In the genomic region with DNA sequence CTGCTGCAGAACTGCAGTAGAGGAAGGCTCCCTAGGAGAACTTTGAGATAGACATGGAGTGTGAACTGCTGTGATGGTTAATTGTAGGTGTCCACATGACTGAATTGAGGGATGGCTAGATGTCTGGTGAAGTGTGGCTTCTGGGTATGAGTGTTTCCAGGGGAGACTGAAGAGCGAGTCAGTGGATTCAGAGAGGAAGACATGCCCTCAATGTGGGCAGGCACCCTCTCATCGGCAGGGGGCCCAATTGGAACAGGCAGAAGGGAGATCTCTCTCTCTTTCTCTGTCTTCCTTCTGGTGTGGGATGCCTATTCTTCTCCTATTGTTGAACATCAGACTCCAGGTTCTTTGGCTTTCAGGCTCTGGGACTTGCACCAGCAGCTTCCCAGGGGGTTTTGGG, we compare ENCODE assay signal across 1 cellular context.
TF ChIP-seq lines count a peak whose summit lies in the region.

No MANE protein-coding gene starts in this region.

TF ChIP-seq in GM12878, 131 proteins besides CTCF, POLR2A, EP300 and RAD21:
- TF ChIP-seq, protein P1, sequence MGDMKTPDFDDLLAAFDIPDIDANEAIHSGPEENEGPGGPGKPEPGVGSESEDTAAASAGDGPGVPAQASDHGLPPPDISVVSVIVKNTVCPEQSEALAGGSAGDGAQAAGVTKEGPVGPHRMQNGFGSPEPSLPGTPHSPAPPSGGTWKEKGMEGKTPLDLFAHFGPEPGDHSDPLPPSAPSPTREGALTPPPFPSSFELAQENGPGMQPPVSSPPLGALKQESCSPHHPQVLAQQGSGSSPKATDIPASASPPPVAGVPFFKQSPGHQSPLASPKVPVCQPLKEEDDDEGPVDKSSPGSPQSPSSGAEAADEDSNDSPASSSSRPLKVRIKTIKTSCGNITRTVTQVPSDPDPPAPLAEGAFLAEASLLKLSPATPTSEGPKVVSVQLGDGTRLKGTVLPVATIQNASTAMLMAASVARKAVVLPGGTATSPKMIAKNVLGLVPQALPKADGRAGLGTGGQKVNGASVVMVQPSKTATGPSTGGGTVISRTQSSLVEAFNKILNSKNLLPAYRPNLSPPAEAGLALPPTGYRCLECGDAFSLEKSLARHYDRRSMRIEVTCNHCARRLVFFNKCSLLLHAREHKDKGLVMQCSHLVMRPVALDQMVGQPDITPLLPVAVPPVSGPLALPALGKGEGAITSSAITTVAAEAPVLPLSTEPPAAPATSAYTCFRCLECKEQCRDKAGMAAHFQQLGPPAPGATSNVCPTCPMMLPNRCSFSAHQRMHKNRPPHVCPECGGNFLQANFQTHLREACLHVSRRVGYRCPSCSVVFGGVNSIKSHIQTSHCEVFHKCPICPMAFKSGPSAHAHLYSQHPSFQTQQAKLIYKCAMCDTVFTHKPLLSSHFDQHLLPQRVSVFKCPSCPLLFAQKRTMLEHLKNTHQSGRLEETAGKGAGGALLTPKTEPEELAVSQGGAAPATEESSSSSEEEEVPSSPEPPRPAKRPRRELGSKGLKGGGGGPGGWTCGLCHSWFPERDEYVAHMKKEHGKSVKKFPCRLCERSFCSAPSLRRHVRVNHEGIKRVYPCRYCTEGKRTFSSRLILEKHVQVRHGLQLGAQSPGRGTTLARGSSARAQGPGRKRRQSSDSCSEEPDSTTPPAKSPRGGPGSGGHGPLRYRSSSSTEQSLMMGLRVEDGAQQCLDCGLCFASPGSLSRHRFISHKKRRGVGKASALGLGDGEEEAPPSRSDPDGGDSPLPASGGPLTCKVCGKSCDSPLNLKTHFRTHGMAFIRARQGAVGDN (IDR thresholded peaks at IDR 0.05): no peak
- TF ChIP-seq POLR2AphosphoS5 (IDR thresholded peaks at IDR 0.05; ENCODE audit: low read length): no peak
- TF ChIP-seq ZBED1 (IDR thresholded peaks at IDR 0.05; ENCODE audit: borderline replicate concordance): no peak
- TF ChIP-seq, protein P2, sequence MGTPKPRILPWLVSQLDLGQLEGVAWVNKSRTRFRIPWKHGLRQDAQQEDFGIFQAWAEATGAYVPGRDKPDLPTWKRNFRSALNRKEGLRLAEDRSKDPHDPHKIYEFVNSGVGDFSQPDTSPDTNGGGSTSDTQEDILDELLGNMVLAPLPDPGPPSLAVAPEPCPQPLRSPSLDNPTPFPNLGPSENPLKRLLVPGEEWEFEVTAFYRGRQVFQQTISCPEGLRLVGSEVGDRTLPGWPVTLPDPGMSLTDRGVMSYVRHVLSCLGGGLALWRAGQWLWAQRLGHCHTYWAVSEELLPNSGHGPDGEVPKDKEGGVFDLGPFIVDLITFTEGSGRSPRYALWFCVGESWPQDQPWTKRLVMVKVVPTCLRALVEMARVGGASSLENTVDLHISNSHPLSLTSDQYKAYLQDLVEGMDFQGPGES (IDR thresholded peaks at IDR 0.05): no peak
- TF ChIP-seq, protein P3, sequence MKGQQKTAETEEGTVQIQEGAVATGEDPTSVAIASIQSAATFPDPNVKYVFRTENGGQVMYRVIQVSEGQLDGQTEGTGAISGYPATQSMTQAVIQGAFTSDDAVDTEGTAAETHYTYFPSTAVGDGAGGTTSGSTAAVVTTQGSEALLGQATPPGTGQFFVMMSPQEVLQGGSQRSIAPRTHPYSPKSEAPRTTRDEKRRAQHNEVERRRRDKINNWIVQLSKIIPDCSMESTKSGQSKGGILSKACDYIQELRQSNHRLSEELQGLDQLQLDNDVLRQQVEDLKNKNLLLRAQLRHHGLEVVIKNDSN (IDR thresholded peaks at IDR 0.05; ENCODE audit: borderline replicate concordance, extremely low read length, insufficient read depth, low read depth, low read length): no peak
- TF ChIP-seq HCFC1 (IDR thresholded peaks at IDR 0.05; ENCODE audit: low read length): no peak
- TF ChIP-seq ATF7 (IDR thresholded peaks at IDR 0.05; ENCODE audit: low read depth): no peak
- TF ChIP-seq KDM1A (IDR thresholded peaks at IDR 0.05; ENCODE audit: borderline replicate concordance): no peak
- no peak for TF ChIP-seq EED (IDR thresholded peaks at IDR 0.05; ENCODE audit: low read depth)
- TF ChIP-seq SPI1 (IDR thresholded peaks at IDR 0.05; ENCODE audit: borderline replicate concordance, insufficient read depth, low read depth, low read length): no peak
- TF ChIP-seq, protein P4, sequence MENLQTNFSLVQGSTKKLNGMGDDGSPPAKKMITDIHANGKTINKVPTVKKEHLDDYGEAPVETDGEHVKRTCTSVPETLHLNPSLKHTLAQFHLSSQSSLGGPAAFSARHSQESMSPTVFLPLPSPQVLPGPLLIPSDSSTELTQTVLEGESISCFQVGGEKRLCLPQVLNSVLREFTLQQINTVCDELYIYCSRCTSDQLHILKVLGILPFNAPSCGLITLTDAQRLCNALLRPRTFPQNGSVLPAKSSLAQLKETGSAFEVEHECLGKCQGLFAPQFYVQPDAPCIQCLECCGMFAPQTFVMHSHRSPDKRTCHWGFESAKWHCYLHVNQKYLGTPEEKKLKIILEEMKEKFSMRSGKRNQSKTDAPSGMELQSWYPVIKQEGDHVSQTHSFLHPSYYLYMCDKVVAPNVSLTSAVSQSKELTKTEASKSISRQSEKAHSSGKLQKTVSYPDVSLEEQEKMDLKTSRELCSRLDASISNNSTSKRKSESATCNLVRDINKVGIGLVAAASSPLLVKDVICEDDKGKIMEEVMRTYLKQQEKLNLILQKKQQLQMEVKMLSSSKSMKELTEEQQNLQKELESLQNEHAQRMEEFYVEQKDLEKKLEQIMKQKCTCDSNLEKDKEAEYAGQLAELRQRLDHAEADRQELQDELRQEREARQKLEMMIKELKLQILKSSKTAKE (IDR thresholded peaks at IDR 0.05; ENCODE audit: low read depth, poor library complexity, severe bottlenecking): no peak
- TF ChIP-seq BMI1 (IDR thresholded peaks at IDR 0.05; ENCODE audit: borderline replicate concordance): no peak
- TF ChIP-seq, protein P5, sequence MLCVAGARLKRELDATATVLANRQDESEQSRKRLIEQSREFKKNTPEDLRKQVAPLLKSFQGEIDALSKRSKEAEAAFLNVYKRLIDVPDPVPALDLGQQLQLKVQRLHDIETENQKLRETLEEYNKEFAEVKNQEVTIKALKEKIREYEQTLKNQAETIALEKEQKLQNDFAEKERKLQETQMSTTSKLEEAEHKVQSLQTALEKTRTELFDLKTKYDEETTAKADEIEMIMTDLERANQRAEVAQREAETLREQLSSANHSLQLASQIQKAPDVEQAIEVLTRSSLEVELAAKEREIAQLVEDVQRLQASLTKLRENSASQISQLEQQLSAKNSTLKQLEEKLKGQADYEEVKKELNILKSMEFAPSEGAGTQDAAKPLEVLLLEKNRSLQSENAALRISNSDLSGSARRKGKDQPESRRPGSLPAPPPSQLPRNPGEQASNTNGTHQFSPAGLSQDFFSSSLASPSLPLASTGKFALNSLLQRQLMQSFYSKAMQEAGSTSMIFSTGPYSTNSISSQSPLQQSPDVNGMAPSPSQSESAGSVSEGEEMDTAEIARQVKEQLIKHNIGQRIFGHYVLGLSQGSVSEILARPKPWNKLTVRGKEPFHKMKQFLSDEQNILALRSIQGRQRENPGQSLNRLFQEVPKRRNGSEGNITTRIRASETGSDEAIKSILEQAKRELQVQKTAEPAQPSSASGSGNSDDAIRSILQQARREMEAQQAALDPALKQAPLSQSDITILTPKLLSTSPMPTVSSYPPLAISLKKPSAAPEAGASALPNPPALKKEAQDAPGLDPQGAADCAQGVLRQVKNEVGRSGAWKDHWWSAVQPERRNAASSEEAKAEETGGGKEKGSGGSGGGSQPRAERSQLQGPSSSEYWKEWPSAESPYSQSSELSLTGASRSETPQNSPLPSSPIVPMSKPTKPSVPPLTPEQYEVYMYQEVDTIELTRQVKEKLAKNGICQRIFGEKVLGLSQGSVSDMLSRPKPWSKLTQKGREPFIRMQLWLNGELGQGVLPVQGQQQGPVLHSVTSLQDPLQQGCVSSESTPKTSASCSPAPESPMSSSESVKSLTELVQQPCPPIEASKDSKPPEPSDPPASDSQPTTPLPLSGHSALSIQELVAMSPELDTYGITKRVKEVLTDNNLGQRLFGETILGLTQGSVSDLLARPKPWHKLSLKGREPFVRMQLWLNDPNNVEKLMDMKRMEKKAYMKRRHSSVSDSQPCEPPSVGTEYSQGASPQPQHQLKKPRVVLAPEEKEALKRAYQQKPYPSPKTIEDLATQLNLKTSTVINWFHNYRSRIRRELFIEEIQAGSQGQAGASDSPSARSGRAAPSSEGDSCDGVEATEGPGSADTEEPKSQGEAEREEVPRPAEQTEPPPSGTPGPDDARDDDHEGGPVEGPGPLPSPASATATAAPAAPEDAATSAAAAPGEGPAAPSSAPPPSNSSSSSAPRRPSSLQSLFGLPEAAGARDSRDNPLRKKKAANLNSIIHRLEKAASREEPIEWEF (IDR thresholded peaks at IDR 0.05; ENCODE audit: insufficient replicate concordance, low read depth, low read length): no peak
- TF ChIP-seq MTA3 (IDR thresholded peaks at IDR 0.05; ENCODE audit: borderline replicate concordance, low read length): no peak
- TF ChIP-seq SREBF1 (IDR thresholded peaks at IDR 0.05; ENCODE audit: low read length): no peak
TF ChIP-seq in GM12878: peak in this region for 0.
